ENCODE assay signal across 8 cellular contexts in the genomic region with DNA sequence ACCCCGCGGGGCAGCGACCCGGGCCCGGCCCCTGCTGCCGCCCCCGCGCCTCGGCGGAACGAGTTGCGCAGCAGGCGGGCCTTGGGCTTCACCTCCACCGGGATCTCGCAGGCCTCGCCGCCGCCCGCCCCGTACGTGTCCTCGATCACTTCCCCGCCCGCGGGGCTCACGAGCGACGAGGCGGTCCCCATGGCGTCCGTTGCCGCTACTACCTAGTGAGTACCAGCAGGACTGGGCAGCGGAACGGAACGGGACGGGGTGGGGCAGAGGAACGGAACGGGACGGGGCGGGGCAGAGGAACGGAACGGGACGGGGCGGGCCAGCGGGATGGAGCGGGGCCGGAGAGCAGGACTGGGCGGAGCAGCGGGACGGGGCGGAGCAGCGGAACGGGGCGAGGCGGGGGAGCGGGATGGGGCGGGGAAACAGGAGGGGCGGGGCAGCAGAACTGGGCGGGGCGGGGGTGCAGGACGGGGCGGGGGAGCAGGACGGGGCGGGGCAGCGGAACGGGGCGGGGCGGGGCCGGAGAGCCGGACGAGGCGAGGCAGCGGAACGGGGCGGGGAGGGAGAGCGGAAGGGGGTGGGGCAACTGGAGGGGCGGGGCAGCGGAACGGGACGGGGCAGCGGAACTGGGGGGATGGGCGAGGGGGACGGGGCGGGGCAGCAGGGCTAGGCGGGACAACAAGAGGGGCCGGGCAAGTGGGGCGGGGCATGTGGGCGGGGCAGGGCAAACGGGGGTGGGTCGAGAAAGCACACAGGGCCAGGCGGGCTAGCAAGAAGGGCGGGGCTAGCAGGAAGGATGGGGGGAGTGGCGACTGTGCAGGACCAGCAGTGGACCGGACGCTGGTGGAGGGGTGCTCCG. TPM values are rescaled to one million over a fixed set of nuclear protein-coding genes. Genes with fewer than 3 reads are reported as not detected.
A peak's percentile ranks its signal among the peaks of the same experiment; 100 is the strongest.
DNase-seq lines count a peak whose midpoint lies in the region; ATAC-seq and TF ChIP-seq lines count a peak whose summit lies in the region.

A gene with protein sequence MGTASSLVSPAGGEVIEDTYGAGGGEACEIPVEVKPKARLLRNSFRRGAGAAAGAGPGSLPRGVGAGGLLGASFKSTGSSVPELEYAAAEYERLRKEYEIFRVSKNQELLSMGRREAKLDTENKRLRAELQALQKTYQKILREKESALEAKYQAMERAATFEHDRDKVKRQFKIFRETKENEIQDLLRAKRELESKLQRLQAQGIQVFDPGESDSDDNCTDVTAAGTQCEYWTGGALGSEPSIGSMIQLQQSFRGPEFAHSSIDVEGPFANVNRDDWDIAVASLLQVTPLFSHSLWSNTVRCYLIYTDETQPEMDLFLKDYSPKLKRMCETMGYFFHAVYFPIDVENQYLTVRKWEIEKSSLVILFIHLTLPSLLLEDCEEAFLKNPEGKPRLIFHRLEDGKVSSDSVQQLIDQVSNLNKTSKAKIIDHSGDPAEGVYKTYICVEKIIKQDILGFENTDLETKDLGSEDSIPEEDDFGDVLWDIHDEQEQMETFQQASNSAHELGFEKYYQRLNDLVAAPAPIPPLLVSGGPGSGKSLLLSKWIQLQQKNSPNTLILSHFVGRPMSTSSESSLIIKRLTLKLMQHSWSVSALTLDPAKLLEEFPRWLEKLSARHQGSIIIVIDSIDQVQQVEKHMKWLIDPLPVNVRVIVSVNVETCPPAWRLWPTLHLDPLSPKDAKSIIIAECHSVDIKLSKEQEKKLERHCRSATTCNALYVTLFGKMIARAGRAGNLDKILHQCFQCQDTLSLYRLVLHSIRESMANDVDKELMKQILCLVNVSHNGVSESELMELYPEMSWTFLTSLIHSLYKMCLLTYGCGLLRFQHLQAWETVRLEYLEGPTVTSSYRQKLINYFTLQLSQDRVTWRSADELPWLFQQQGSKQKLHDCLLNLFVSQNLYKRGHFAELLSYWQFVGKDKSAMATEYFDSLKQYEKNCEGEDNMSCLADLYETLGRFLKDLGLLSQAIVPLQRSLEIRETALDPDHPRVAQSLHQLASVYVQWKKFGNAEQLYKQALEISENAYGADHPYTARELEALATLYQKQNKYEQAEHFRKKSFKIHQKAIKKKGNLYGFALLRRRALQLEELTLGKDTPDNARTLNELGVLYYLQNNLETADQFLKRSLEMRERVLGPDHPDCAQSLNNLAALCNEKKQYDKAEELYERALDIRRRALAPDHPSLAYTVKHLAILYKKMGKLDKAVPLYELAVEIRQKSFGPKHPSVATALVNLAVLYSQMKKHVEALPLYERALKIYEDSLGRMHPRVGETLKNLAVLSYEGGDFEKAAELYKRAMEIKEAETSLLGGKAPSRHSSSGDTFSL (N-terminal part only) (minus strand): TSS at position 245 of the 859 bp plus-strand sequence. CDS start 54 bp downstream, at position 191.

- ATAC-seq in GM18498 (IDR thresholded peaks at IDR 0.05; ENCODE audit: unreplicated experiment) (peak; percentile 87), HG02885 (IDR thresholded peaks at IDR 0.05; ENCODE audit: poor library complexity, unreplicated experiment) (peak; percentile 84), left ventricle myocardium superior (peak; percentile 92)

- peak in 1 of 2 donors; percentile 91 for TF ChIP-seq POLR2A in vagina (IDR thresholded peaks at IDR 0.05)

- H3K4me3 ChIP-seq in vagina = peak within 1 kb of the TSS; percentile 91 to 96

- TF ChIP-seq CTCF in vagina (IDR thresholded peaks at IDR 0.05) = peak in 1 of 3 experiments; percentile 2

- H3K4me1 ChIP-seq in vagina = peaks cover 34% of the 10 kb centered on the region

- H3K27me3 ChIP-seq in vagina = no peaks in the 10 kb centered on the region

- H3K9me3 ChIP-seq in vagina = no peaks in the 10 kb centered on the region

- intact Hi-C loops in left ventricle myocardium superior (cut with micrococcal nuclease) = loop anchor here (5.0 kb wide), 1 partner anchor 850 kb away; a partner anchor contains a TSS
- intact Hi-C loops in vagina (cut with DNase I) = loop anchor here (5.0 kb wide), 1 partner anchor 850 kb away; a partner anchor contains a TSS

- H3K27ac ChIP-seq in angular gyrus (ENCODE audit: low read depth, low read length) (peak within 1 kb of the TSS; percentile 85), vagina (peak within 1 kb of the TSS; percentile 97)

- no peaks in the 10 kb centered on the region for H3K36me3 ChIP-seq in vagina

- DNase-seq in NCI-H1694 treated with DMSO at 0.1 percent for 48 hours (lab: John Stamatoyannopoulos, UW) = peak; percentile 76
- DNase-seq in T-helper 2 cell = peak; percentile 81 to 97 (median 97)
- peak; percentile 97 for DNase-seq in left ventricle myocardium superior
- DNase-seq in pulmonary artery endothelial cell (ENCODE audit: low read depth, low spot score) = peak; percentile 89
- DNase-seq in vagina (ENCODE audit: extremely low spot score in 2 of 2) = peak; percentile 98 to 99

RNA-seq across cellular contexts. Expression of the gene that starts here (rescaled TPM):
- total RNA-seq in left ventricle myocardium superior = 9.2 TPM
- total RNA-seq in pulmonary artery endothelial cell = 19.7 and 22.5 TPM in 2 replicates
- total RNA-seq in vagina = 49.1 TPM

Comparison
In these comparisons a context has a peak if more than half of its experiments do, and no peak if none do; other contexts are left out.
1. Peak in every context shown above with its lines: DNase-seq, ATAC-seq, H3K4me3 ChIP-seq and H3K27ac ChIP-seq.